Comparison of ENCODE assay signal across 1 cellular context in genomic region chr10:33038672-33039071, GRCh38.
TF ChIP-seq lines count a peak whose summit lies in the region.

No MANE protein-coding gene starts in this region.

TF ChIP-seq in H1, 55 proteins besides CTCF, POLR2A, EP300 and RAD21:
- TF ChIP-seq FOSL1 (IDR thresholded peaks at IDR 0.05; ENCODE audit: insufficient read depth, low read depth, low read length) (no peak), KDM4A (IDR thresholded peaks at IDR 0.05; ENCODE audit: low read depth, low read length, severe bottlenecking) (no peak), YY1 (IDR thresholded peaks at IDR 0.05; ENCODE audit: low read depth, low read length) (no peak), CBX5 (IDR thresholded peaks at IDR 0.05; ENCODE audit: low read depth, low read length) (no peak), SP4 (IDR thresholded peaks at IDR 0.05; ENCODE audit: low read length) (no peak), POU5F1 (IDR thresholded peaks at IDR 0.05; ENCODE audit: low read depth, low read length) (no peak), HDAC2 (IDR thresholded peaks at IDR 0.05; ENCODE audit: borderline replicate concordance in 1 of 2, low read depth in 2 of 2, low read length in 2 of 2) (no peak), E2F6 (IDR thresholded peaks at IDR 0.05) (no peak)
- TF ChIP-seq, protein P1, sequence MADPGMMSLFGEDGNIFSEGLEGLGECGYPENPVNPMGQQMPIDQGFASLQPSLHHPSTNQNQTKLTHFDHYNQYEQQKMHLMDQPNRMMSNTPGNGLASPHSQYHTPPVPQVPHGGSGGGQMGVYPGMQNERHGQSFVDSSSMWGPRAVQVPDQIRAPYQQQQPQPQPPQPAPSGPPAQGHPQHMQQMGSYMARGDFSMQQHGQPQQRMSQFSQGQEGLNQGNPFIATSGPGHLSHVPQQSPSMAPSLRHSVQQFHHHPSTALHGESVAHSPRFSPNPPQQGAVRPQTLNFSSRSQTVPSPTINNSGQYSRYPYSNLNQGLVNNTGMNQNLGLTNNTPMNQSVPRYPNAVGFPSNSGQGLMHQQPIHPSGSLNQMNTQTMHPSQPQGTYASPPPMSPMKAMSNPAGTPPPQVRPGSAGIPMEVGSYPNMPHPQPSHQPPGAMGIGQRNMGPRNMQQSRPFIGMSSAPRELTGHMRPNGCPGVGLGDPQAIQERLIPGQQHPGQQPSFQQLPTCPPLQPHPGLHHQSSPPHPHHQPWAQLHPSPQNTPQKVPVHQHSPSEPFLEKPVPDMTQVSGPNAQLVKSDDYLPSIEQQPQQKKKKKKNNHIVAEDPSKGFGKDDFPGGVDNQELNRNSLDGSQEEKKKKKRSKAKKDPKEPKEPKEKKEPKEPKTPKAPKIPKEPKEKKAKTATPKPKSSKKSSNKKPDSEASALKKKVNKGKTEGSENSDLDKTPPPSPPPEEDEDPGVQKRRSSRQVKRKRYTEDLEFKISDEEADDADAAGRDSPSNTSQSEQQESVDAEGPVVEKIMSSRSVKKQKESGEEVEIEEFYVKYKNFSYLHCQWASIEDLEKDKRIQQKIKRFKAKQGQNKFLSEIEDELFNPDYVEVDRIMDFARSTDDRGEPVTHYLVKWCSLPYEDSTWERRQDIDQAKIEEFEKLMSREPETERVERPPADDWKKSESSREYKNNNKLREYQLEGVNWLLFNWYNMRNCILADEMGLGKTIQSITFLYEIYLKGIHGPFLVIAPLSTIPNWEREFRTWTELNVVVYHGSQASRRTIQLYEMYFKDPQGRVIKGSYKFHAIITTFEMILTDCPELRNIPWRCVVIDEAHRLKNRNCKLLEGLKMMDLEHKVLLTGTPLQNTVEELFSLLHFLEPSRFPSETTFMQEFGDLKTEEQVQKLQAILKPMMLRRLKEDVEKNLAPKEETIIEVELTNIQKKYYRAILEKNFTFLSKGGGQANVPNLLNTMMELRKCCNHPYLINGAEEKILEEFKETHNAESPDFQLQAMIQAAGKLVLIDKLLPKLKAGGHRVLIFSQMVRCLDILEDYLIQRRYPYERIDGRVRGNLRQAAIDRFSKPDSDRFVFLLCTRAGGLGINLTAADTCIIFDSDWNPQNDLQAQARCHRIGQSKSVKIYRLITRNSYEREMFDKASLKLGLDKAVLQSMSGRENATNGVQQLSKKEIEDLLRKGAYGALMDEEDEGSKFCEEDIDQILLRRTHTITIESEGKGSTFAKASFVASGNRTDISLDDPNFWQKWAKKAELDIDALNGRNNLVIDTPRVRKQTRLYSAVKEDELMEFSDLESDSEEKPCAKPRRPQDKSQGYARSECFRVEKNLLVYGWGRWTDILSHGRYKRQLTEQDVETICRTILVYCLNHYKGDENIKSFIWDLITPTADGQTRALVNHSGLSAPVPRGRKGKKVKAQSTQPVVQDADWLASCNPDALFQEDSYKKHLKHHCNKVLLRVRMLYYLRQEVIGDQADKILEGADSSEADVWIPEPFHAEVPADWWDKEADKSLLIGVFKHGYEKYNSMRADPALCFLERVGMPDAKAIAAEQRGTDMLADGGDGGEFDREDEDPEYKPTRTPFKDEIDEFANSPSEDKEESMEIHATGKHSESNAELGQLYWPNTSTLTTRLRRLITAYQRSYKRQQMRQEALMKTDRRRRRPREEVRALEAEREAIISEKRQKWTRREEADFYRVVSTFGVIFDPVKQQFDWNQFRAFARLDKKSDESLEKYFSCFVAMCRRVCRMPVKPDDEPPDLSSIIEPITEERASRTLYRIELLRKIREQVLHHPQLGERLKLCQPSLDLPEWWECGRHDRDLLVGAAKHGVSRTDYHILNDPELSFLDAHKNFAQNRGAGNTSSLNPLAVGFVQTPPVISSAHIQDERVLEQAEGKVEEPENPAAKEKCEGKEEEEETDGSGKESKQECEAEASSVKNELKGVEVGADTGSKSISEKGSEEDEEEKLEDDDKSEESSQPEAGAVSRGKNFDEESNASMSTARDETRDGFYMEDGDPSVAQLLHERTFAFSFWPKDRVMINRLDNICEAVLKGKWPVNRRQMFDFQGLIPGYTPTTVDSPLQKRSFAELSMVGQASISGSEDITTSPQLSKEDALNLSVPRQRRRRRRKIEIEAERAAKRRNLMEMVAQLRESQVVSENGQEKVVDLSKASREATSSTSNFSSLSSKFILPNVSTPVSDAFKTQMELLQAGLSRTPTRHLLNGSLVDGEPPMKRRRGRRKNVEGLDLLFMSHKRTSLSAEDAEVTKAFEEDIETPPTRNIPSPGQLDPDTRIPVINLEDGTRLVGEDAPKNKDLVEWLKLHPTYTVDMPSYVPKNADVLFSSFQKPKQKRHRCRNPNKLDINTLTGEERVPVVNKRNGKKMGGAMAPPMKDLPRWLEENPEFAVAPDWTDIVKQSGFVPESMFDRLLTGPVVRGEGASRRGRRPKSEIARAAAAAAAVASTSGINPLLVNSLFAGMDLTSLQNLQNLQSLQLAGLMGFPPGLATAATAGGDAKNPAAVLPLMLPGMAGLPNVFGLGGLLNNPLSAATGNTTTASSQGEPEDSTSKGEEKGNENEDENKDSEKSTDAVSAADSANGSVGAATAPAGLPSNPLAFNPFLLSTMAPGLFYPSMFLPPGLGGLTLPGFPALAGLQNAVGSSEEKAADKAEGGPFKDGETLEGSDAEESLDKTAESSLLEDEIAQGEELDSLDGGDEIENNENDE (IDR thresholded peaks at IDR 0.05; ENCODE audit: insufficient replicate concordance, low read length) = no peak
